ENCODE assay signal across 1 cellular context in the genomic region with DNA sequence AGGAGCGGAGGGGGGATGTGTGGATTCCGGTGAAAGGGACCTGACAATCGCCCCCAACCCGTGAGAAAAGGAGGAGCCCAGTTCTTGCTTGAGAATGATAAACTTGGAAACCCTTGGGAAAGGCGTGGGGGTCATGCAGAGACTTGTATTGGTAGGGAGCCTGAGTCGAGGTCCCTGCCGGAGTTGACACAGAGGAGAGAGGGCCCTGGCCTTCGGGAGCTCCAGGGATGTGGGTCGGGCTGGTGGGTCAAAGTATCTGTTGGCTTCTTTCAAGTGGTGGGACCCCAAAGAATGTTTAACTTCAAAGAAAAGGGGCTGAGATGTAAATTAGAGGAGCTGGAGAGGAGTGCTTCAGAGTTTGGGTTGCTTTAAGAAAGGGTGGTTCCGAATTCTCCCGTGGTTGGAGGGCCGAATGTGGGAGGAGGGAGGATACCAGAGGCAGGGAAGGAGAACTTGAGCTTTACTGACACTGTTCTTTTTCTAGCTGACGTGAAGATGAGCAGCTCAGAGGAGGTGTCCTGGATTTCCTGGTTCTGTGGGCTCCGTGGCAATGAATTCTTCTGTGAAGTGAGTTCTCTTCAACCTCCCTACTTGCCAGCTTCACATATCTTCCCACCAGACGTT.
TF ChIP-seq lines count a peak whose summit lies in the region.

No MANE protein-coding gene starts in this region.

TF ChIP-seq in HepG2, 621 proteins besides CTCF, POLR2A, EP300 and RAD21:
- no peak for TF ChIP-seq ERF (CRISPR knock-in tag; IDR thresholded peaks at IDR 0.05)
- TF ChIP-seq, protein P1, sequence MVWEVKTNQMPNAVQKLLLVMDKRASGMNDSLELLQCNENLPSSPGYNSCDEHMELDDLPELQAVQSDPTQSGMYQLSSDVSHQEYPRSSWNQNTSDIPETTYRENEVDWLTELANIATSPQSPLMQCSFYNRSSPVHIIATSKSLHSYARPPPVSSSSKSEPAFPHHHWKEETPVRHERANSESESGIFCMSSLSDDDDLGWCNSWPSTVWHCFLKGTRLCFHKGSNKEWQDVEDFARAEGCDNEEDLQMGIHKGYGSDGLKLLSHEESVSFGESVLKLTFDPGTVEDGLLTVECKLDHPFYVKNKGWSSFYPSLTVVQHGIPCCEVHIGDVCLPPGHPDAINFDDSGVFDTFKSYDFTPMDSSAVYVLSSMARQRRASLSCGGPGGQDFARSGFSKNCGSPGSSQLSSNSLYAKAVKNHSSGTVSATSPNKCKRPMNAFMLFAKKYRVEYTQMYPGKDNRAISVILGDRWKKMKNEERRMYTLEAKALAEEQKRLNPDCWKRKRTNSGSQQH (CRISPR knock-in tag; IDR thresholded peaks at IDR 0.05; ENCODE audit: low read depth): 0 out of 2 replicates have a peak, but pooled peaks have one; percentile 9
- TF ChIP-seq, protein P2, sequence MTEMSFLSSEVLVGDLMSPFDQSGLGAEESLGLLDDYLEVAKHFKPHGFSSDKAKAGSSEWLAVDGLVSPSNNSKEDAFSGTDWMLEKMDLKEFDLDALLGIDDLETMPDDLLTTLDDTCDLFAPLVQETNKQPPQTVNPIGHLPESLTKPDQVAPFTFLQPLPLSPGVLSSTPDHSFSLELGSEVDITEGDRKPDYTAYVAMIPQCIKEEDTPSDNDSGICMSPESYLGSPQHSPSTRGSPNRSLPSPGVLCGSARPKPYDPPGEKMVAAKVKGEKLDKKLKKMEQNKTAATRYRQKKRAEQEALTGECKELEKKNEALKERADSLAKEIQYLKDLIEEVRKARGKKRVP (CRISPR knock-in tag; IDR thresholded peaks at IDR 0.05): no peak
- 0 out of 2 replicates have a peak, but pooled peaks have one; percentile 86 for TF ChIP-seq ZNF550 (CRISPR knock-in tag; IDR thresholded peaks at IDR 0.05; ENCODE audit: borderline replicate concordance)
- TF ChIP-seq ZNF572 (CRISPR knock-in tag; IDR thresholded peaks at IDR 0.05): 0 out of 2 replicates have a peak, but pooled peaks have one; percentile 17
- 0 out of 2 replicates have a peak, but pooled peaks have one; percentile 6 for TF ChIP-seq SNAI1 (CRISPR knock-in tag; IDR thresholded peaks at IDR 0.05; ENCODE audit: borderline replicate concordance)
- TF ChIP-seq MED1 (CRISPR knock-in tag; IDR thresholded peaks at IDR 0.05): 0 out of 2 replicates have a peak, but pooled peaks have one; percentile 9
- TF ChIP-seq ATM (IDR thresholded peaks at IDR 0.05; ENCODE audit: borderline replicate concordance): no peak
- TF ChIP-seq, protein P3, sequence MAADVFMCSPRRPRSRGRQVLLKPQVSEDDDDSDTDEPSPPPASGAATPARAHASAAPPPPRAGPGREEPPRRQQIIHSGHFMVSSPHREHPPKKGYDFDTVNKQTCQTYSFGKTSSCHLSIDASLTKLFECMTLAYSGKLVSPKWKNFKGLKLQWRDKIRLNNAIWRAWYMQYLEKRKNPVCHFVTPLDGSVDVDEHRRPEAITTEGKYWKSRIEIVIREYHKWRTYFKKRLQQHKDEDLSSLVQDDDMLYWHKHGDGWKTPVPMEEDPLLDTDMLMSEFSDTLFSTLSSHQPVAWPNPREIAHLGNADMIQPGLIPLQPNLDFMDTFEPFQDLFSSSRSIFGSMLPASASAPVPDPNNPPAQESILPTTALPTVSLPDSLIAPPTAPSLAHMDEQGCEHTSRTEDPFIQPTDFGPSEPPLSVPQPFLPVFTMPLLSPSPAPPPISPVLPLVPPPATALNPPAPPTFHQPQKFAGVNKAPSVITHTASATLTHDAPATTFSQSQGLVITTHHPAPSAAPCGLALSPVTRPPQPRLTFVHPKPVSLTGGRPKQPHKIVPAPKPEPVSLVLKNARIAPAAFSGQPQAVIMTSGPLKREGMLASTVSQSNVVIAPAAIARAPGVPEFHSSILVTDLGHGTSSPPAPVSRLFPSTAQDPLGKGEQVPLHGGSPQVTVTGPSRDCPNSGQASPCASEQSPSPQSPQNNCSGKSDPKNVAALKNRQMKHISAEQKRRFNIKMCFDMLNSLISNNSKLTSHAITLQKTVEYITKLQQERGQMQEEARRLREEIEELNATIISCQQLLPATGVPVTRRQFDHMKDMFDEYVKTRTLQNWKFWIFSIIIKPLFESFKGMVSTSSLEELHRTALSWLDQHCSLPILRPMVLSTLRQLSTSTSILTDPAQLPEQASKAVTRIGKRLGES (CRISPR knock-in tag; IDR thresholded peaks at IDR 0.05; ENCODE audit: borderline replicate concordance): no peak
- 0 out of 2 replicates have a peak, but pooled peaks have one; percentile 30 for TF ChIP-seq ZNF44 (CRISPR knock-in tag; IDR thresholded peaks at IDR 0.05)
- no peak for TF ChIP-seq ZNF569 (CRISPR knock-in tag; IDR thresholded peaks at IDR 0.05; ENCODE audit: borderline replicate concordance)
- TF ChIP-seq ZNF670 (CRISPR knock-in tag; IDR thresholded peaks at IDR 0.05; ENCODE audit: borderline replicate concordance): 0 out of 2 replicates have a peak, but pooled peaks have one; percentile 37
- TF ChIP-seq HCFC1 (IDR thresholded peaks at IDR 0.05; ENCODE audit: low read depth, low read length): no peak
- 0 out of 2 replicates have a peak, but pooled peaks have one; percentile 18 for TF ChIP-seq ZNF230 (CRISPR knock-in tag; IDR thresholded peaks at IDR 0.05)
- TF ChIP-seq NR1H2 (CRISPR knock-in tag; IDR thresholded peaks at IDR 0.05; ENCODE audit: borderline replicate concordance, low read depth): no peak
- peak; percentile 15; the same call in 1 of the 2 replicates for TF ChIP-seq NCOR1 (IDR thresholded peaks at IDR 0.05; ENCODE audit: borderline replicate concordance, low read length)
- TF ChIP-seq MTA1 (CRISPR knock-in tag; IDR thresholded peaks at IDR 0.05; ENCODE audit: borderline replicate concordance): no peak
- 0 out of 2 replicates have a peak, but pooled peaks have one; percentile 83 for TF ChIP-seq ZNF225 (CRISPR knock-in tag; IDR thresholded peaks at IDR 0.05)
- TF ChIP-seq ZFX (CRISPR knock-in tag; IDR thresholded peaks at IDR 0.05; ENCODE audit: low read depth): no peak
- 0 out of 2 replicates have a peak, but pooled peaks have one; percentile 39 for TF ChIP-seq ZNF839 (CRISPR knock-in tag; IDR thresholded peaks at IDR 0.05; ENCODE audit: borderline replicate concordance)
- 0 out of 2 replicates have a peak, but pooled peaks have one; percentile 83 for TF ChIP-seq FOXO4 (CRISPR knock-in tag; conservative IDR thresholded peaks at IDR 0.05)
- TF ChIP-seq ZNF709 (CRISPR knock-in tag; IDR thresholded peaks at IDR 0.05): peak; percentile 19; the same call in 1 of the 2 replicates
- peak; percentile 10; the same call in 1 of the 2 replicates for TF ChIP-seq ZHX1 (CRISPR knock-in tag; IDR thresholded peaks at IDR 0.05; ENCODE audit: low read depth)
- TF ChIP-seq, protein P4, sequence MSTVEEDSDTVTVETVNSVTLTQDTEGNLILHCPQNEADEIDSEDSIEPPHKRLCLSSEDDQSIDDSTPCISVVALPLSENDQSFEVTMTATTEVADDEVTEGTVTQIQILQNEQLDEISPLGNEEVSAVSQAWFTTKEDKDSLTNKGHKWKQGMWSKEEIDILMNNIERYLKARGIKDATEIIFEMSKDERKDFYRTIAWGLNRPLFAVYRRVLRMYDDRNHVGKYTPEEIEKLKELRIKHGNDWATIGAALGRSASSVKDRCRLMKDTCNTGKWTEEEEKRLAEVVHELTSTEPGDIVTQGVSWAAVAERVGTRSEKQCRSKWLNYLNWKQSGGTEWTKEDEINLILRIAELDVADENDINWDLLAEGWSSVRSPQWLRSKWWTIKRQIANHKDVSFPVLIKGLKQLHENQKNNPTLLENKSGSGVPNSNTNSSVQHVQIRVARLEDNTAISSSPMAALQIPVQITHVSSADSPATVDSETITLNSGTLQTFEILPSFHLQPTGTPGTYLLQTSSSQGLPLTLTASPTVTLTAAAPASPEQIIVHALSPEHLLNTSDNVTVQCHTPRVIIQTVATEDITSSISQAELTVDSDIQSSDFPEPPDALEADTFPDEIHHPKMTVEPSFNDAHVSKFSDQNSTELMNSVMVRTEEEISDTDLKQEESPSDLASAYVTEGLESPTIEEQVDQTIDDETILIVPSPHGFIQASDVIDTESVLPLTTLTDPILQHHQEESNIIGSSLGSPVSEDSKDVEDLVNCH (CRISPR knock-in tag; IDR thresholded peaks at IDR 0.05): peak; percentile 1; the same call in 1 of the 2 replicates
- TF ChIP-seq ZNF263 (CRISPR knock-in tag; IDR thresholded peaks at IDR 0.05): no peak
- TF ChIP-seq MTERF4 (CRISPR knock-in tag; IDR thresholded peaks at IDR 0.05): peak; percentile 61; the same call in 1 of the 2 replicates
- TF ChIP-seq AHDC1 (CRISPR knock-in tag; IDR thresholded peaks at IDR 0.05; ENCODE audit: borderline replicate concordance): 0 out of 2 replicates have a peak, but pooled peaks have one; percentile 38
- no peak for TF ChIP-seq ZNF792 (CRISPR knock-in tag; IDR thresholded peaks at IDR 0.05)
- TF ChIP-seq ZNF160 (CRISPR knock-in tag; IDR thresholded peaks at IDR 0.05): 0 out of 2 replicates have a peak, but pooled peaks have one; percentile 74
- 0 out of 2 replicates have a peak, but pooled peaks have one; percentile 2 for TF ChIP-seq ATF7-NPFF (CRISPR knock-in tag; IDR thresholded peaks at IDR 0.05; ENCODE audit: low read depth)
- peak; percentile 69; the same call in 1 of the 2 replicates for TF ChIP-seq ZSCAN30 (CRISPR knock-in tag; IDR thresholded peaks at IDR 0.05)
- TF ChIP-seq JARID2 (CRISPR knock-in tag; IDR thresholded peaks at IDR 0.05; ENCODE audit: insufficient replicate concordance): no peak
